1 cellular context compared by ENCODE assay signal in the genomic region with DNA sequence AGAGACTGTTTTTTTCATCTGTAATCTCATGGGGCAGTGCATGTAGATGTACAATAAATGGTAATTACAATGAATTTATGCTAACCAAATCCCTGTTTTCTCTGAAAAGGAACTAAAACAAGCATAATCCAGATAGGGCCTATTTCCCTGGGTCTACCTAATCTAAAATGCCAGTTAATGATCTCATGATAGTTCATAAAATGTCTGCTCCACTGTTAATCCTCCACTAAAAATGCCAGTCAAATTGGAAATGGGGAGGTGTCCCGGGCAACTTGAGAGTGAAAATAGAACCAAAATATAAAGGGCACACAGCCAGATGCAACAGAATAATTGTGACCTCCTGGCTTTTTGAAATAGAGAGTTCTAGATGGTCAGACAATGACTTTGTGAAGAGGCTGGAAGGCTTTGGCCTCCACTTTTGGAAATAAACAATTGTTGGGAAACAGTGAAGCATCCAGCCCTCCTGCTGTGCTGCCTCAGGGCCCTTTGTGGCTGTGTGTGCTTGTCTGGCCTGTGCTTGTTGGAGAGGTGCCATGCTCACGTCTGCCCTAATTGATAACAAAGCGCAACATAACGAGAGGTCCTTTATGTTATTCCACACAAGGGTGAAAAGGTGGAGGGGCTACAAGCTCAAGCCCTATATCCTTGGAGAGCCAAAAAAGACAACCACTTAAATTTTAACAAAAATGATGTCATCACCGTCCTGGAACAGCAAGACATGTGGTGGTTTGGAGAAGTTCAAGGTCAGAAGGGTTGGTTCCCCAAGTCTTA.
TF ChIP-seq lines count a peak whose summit lies in the region.

No MANE protein-coding gene starts in this region.

TF ChIP-seq in HEK293, 187 proteins besides CTCF, POLR2A, EP300 and RAD21 (continued from another document and continues in another):
- TF ChIP-seq, protein P1, sequence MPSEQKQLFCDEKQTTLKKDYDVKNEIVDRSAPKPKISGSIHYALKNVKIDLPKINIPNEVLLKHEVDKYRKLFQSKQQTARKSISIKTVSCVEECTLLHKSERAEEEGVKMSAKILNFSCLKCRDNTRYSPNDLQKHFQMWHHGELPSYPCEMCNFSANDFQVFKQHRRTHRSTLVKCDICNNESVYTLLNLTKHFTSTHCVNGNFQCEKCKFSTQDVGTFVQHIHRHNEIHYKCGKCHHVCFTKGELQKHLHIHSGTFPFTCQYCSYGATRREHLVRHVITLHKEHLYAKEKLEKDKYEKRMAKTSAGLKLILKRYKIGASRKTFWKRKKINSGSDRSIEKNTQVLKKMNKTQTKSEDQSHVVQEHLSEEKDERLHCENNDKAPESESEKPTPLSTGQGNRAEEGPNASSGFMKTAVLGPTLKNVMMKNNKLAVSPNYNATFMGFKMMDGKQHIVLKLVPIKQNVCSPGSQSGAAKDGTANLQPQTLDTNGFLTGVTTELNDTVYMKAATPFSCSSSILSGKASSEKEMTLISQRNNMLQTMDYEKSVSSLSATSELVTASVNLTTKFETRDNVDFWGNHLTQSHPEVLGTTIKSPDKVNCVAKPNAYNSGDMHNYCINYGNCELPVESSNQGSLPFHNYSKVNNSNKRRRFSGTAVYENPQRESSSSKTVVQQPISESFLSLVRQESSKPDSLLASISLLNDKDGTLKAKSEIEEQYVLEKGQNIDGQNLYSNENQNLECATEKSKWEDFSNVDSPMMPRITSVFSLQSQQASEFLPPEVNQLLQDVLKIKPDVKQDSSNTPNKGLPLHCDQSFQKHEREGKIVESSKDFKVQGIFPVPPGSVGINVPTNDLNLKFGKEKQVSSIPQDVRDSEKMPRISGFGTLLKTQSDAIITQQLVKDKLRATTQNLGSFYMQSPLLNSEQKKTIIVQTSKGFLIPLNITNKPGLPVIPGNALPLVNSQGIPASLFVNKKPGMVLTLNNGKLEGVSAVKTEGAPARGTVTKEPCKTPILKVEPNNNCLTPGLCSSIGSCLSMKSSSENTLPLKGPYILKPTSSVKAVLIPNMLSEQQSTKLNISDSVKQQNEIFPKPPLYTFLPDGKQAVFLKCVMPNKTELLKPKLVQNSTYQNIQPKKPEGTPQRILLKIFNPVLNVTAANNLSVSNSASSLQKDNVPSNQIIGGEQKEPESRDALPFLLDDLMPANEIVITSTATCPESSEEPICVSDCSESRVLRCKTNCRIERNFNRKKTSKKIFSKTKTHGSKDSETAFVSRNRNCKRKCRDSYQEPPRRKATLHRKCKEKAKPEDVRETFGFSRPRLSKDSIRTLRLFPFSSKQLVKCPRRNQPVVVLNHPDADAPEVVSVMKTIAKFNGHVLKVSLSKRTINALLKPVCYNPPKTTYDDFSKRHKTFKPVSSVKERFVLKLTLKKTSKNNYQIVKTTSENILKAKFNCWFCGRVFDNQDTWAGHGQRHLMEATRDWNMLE (tag by site-specific recombination; conservative IDR thresholded peaks at IDR 0.05; ENCODE audit: low read depth) = 0 out of 2 replicates have a peak, but pooled peaks have one; percentile 12
- TF ChIP-seq ZNF777 (tag by site-specific recombination; IDR thresholded peaks at IDR 0.05; ENCODE audit: borderline replicate concordance) (no peak), ZNF354C (tag by site-specific recombination; IDR thresholded peaks at IDR 0.05; ENCODE audit: borderline replicate concordance, low read depth) (no peak), ZNF335 (tag by site-specific recombination; conservative IDR thresholded peaks at IDR 0.05) (peak; percentile 42; the same call in 1 of the 2 replicates), ZNF394 (tag by site-specific recombination; IDR thresholded peaks at IDR 0.05; ENCODE audit: borderline replicate concordance) (peak; percentile 63; the same call in 1 of the 2 replicates), ZNF426 (tag by site-specific recombination; IDR thresholded peaks at IDR 0.05) (no peak), ZFP41 (tag by site-specific recombination; IDR thresholded peaks at IDR 0.05; ENCODE audit: borderline replicate concordance) (no peak), SP7 (tag by site-specific recombination; IDR thresholded peaks at IDR 0.05) (peak; percentile 87), ZNF423 (tag by site-specific recombination; IDR thresholded peaks at IDR 0.05) (peak; percentile 69; the same call in 1 of the 2 replicates), ZNF596 (tag by site-specific recombination; IDR thresholded peaks at IDR 0.05) (0 out of 2 replicates have a peak, but pooled peaks have one; percentile 58), ZNF24 (tag by site-specific recombination; IDR thresholded peaks at IDR 0.05) (no peak), ZNF768 (tag by site-specific recombination; IDR thresholded peaks at IDR 0.05) (peak; percentile 83), KLF8 (tag by site-specific recombination; IDR thresholded peaks at IDR 0.05) (peak; percentile 72), ZNF48 (tag by site-specific recombination; IDR thresholded peaks at IDR 0.05) (no peak), ZFP37 (tag by site-specific recombination; IDR thresholded peaks at IDR 0.05) (no peak), ZNF658 (tag by site-specific recombination; IDR thresholded peaks at IDR 0.05) (no peak), ZNF274 (IDR thresholded peaks at IDR 0.05; ENCODE audit: low read length) (no peak), ZNF274 (tag by site-specific recombination; IDR thresholded peaks at IDR 0.05; ENCODE audit: borderline replicate concordance) (no peak)
- TF ChIP-seq, protein P2, sequence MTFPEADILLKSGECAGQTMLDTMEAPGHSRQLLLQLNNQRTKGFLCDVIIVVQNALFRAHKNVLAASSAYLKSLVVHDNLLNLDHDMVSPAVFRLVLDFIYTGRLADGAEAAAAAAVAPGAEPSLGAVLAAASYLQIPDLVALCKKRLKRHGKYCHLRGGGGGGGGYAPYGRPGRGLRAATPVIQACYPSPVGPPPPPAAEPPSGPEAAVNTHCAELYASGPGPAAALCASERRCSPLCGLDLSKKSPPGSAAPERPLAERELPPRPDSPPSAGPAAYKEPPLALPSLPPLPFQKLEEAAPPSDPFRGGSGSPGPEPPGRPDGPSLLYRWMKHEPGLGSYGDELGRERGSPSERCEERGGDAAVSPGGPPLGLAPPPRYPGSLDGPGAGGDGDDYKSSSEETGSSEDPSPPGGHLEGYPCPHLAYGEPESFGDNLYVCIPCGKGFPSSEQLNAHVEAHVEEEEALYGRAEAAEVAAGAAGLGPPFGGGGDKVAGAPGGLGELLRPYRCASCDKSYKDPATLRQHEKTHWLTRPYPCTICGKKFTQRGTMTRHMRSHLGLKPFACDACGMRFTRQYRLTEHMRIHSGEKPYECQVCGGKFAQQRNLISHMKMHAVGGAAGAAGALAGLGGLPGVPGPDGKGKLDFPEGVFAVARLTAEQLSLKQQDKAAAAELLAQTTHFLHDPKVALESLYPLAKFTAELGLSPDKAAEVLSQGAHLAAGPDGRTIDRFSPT (tag by site-specific recombination; IDR thresholded peaks at IDR 0.05) = no peak
- TF ChIP-seq, protein P3, sequence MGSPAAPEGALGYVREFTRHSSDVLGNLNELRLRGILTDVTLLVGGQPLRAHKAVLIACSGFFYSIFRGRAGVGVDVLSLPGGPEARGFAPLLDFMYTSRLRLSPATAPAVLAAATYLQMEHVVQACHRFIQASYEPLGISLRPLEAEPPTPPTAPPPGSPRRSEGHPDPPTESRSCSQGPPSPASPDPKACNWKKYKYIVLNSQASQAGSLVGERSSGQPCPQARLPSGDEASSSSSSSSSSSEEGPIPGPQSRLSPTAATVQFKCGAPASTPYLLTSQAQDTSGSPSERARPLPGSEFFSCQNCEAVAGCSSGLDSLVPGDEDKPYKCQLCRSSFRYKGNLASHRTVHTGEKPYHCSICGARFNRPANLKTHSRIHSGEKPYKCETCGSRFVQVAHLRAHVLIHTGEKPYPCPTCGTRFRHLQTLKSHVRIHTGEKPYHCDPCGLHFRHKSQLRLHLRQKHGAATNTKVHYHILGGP (tag by site-specific recombination; IDR thresholded peaks at IDR 0.05) = peak; percentile 57; the same call in 1 of the 2 replicates
- TF ChIP-seq, protein P4, sequence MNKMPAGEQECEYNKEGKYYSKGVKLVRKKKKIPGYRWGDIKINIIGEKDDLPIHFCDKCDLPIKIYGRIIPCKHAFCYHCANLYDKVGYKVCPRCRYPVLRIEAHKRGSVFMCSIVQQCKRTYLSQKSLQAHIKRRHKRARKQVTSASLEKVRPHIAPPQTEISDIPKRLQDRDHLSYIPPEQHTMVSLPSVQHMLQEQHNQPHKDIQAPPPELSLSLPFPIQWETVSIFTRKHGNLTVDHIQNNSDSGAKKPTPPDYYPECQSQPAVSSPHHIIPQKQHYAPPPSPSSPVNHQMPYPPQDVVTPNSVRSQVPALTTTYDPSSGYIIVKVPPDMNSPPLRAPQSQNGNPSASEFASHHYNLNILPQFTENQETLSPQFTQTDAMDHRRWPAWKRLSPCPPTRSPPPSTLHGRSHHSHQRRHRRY (tag by site-specific recombination; IDR thresholded peaks at IDR 0.05) = no peak
- TF ChIP-seq, protein P5, sequence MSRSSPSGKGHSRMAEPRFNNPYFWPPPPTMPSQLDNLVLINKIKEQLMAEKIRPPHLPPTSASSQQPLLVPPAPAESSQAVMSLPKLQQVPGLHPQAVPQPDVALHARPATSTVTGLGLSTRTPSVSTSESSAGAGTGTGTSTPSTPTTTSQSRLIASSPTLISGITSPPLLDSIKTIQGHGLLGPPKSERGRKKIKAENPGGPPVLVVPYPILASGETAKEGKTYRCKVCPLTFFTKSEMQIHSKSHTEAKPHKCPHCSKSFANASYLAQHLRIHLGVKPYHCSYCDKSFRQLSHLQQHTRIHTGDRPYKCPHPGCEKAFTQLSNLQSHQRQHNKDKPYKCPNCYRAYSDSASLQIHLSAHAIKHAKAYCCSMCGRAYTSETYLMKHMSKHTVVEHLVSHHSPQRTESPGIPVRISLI (tag by site-specific recombination; IDR thresholded peaks at IDR 0.05) = no peak; the same call in 1 of the 2 replicates
- TF ChIP-seq, protein P6, sequence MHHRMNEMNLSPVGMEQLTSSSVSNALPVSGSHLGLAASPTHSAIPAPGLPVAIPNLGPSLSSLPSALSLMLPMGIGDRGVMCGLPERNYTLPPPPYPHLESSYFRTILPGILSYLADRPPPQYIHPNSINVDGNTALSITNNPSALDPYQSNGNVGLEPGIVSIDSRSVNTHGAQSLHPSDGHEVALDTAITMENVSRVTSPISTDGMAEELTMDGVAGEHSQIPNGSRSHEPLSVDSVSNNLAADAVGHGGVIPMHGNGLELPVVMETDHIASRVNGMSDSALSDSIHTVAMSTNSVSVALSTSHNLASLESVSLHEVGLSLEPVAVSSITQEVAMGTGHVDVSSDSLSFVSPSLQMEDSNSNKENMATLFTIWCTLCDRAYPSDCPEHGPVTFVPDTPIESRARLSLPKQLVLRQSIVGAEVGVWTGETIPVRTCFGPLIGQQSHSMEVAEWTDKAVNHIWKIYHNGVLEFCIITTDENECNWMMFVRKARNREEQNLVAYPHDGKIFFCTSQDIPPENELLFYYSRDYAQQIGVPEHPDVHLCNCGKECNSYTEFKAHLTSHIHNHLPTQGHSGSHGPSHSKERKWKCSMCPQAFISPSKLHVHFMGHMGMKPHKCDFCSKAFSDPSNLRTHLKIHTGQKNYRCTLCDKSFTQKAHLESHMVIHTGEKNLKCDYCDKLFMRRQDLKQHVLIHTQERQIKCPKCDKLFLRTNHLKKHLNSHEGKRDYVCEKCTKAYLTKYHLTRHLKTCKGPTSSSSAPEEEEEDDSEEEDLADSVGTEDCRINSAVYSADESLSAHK (tag by site-specific recombination; IDR thresholded peaks at IDR 0.05) = peak; percentile 81
- TF ChIP-seq, protein P7, sequence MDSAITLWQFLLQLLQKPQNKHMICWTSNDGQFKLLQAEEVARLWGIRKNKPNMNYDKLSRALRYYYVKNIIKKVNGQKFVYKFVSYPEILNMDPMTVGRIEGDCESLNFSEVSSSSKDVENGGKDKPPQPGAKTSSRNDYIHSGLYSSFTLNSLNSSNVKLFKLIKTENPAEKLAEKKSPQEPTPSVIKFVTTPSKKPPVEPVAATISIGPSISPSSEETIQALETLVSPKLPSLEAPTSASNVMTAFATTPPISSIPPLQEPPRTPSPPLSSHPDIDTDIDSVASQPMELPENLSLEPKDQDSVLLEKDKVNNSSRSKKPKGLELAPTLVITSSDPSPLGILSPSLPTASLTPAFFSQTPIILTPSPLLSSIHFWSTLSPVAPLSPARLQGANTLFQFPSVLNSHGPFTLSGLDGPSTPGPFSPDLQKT (IDR thresholded peaks at IDR 0.05; ENCODE audit: borderline replicate concordance, low read depth, low read length) = no peak
- TF ChIP-seq, protein P8, sequence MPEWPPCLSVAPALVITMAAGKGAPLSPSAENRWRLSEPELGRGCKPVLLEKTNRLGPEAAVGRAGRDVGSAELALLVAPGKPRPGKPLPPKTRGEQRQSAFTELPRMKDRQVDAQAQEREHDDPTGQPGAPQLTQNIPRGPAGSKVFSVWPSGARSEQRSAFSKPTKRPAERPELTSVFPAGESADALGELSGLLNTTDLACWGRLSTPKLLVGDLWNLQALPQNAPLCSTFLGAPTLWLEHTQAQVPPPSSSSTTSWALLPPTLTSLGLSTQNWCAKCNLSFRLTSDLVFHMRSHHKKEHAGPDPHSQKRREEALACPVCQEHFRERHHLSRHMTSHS (tag by site-specific recombination; IDR thresholded peaks at IDR 0.05) = no peak
- TF ChIP-seq, protein P9, sequence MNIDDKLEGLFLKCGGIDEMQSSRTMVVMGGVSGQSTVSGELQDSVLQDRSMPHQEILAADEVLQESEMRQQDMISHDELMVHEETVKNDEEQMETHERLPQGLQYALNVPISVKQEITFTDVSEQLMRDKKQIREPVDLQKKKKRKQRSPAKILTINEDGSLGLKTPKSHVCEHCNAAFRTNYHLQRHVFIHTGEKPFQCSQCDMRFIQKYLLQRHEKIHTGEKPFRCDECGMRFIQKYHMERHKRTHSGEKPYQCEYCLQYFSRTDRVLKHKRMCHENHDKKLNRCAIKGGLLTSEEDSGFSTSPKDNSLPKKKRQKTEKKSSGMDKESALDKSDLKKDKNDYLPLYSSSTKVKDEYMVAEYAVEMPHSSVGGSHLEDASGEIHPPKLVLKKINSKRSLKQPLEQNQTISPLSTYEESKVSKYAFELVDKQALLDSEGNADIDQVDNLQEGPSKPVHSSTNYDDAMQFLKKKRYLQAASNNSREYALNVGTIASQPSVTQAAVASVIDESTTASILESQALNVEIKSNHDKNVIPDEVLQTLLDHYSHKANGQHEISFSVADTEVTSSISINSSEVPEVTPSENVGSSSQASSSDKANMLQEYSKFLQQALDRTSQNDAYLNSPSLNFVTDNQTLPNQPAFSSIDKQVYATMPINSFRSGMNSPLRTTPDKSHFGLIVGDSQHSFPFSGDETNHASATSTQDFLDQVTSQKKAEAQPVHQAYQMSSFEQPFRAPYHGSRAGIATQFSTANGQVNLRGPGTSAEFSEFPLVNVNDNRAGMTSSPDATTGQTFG (tag by site-specific recombination; IDR thresholded peaks at IDR 0.05; ENCODE audit: borderline replicate concordance) = no peak
